20 cellular contexts compared by ENCODE assay signal in the genomic region with DNA sequence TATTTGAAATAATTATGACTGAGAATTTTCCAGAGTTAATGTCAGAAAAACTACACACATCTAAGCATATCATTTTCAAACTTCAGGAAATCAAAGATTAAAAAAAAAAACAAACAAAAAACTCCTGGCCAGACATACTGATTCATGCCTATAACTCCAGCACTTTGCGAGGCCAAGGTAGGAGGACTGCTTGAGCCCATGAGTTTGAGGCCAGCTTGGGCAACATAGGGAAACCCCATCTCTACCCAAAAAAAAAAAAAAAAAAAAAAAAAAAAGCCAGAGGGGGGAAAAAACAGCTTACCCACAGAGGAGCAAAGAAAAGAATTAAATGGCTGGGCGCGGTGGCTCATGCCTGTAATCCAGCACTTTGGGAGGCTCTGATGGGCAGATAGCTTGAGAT. TPM values are rescaled to one million over a fixed set of nuclear protein-coding genes. Genes with fewer than 3 reads are reported as not detected.
DNase-seq lines count a peak whose midpoint lies in the region; ATAC-seq and TF ChIP-seq lines count a peak whose summit lies in the region.
"Had no signal": no experiment of that assay in that cellular context is flagged by ENCODE, and none has a peak within 500 bp of the region (broad histone marks: within the 10 kb centered on the region; RNA-seq: fewer than 3 reads in every experiment).

No MANE protein-coding gene starts in this region.

- no peak overlapping the region for H3K4ac ChIP-seq in IMR-90 (ENCODE audit: low read depth, low read length)

- POLR2A ChIA-PET in IMR-90 (lab: Charles Lee; ENCODE audit: unreplicated experiment): no interaction called here

- H3K4me3 Mint-ChIP-seq in osteocyte (ENCODE audit: unreplicated experiment): no peak overlapping the region
- H3K4me3 Mint-ChIP-seq: CD4-positive, alpha-beta memory T cell; H9 had no signal

- DNase-seq in Daoy (ENCODE audit: low read depth) (peak; percentile 7), IMR-90 (peak; percentile 11), choroid plexus epithelial cell (ENCODE audit: low read depth) (peak; percentile 4), osteocyte (ENCODE audit: extremely low spot score, unreplicated experiment) (no peak), NCI-H526 treated with DMSO at 0.1 percent for 48 hours (lab: John Stamatoyannopoulos, UW) (no peak), substantia nigra (lab: John Stamatoyannopoulos, UW) (no peak)
- DNase-seq: BE2C; Caco-2; CD4-positive, alpha-beta memory T cell; DMS53; GOT3; H9 had no signal

- H3K9ac ChIP-seq in IMR-90 (ENCODE audit: low read depth, low read length): no peak overlapping the region

- no peak overlapping the region for H2AK9ac ChIP-seq in IMR-90 (replicated peaks; ENCODE audit: low read depth, low read length, poor library complexity)

- H4K5ac ChIP-seq in IMR-90 (ENCODE audit: low read depth, low read length): no peak overlapping the region

- BruUV-seq in IMR-90 (replicated peaks; lab: Mats Ljungman, UMichigan): no TSS peak

- in situ Hi-C loops in IMR-90 (cut with MboI; ENCODE audit: low sequenced_read_pairs): no loop called here

- peaks cover 45% of the 10 kb centered on the region for H3K36me3 Mint-ChIP-seq in osteocyte (ENCODE audit: unreplicated experiment)

- H3K56ac ChIP-seq in IMR-90 (ENCODE audit: extremely low read depth, insufficient read depth, low read length): no peak overlapping the region

- H2BK20ac ChIP-seq in IMR-90 (ENCODE audit: low read depth, low read length): no peak overlapping the region

- H3K9me1 ChIP-seq in IMR-90 (ENCODE audit: insufficient read depth, low read length): 0 out of 2 replicates have a peak, but pooled peaks cover 3% of the 10 kb centered on the region

- TF ChIP-seq POLR2A in IMR-90 (IDR thresholded peaks at IDR 0.05; ENCODE audit: low read depth, low read length): no peak

- H3K9me3 Mint-ChIP-seq in osteocyte (ENCODE audit: unreplicated experiment): peaks cover 11% of the 10 kb centered on the region
- H3K9me3 Mint-ChIP-seq: H9 had no signal

- ATAC-seq in IMR-90 (ENCODE audit: low read depth): no peak
- no peak for ATAC-seq in GM18498 (IDR thresholded peaks at IDR 0.05; ENCODE audit: unreplicated experiment)
- ATAC-seq: GM12878, K562 had no signal

- H3K27me3 ChIP-seq in IMR-90 (ENCODE audit: control insufficient read depth, insufficient read depth, low read length): no peaks in the 10 kb centered on the region
- H3K27me3 ChIP-seq: BE2C had no signal

- H3K79me1 ChIP-seq in IMR-90 (ENCODE audit: low read depth in 1 of 2, low read length in 2 of 2): peaks cover 27 to 58% of the 10 kb centered on the region in 2 experiments

- dilution Hi-C loops in IMR-90 (cut with HindIII; ENCODE audit: low sequenced_read_pairs, unreplicated experiment): no loop called here

- no peaks in the 10 kb centered on the region for H3K27me3 Mint-ChIP-seq in osteocyte (ENCODE audit: unreplicated experiment)
- H3K27me3 Mint-ChIP-seq: CD4-positive, alpha-beta memory T cell had no signal

- H3K18ac ChIP-seq in IMR-90 (ENCODE audit: low read depth, low read length): no peak overlapping the region

- no peak overlapping the region for H2AK5ac ChIP-seq in IMR-90 (ENCODE audit: low read depth, low read length)

- H2BK15ac ChIP-seq in IMR-90 (ENCODE audit: low read depth, low read length): no peak overlapping the region

- H3K36me3 ChIP-seq in IMR-90 (ENCODE audit: control insufficient read depth, insufficient read depth, low read length): peaks cover 17% of the 10 kb centered on the region

- H3K4me3 ChIP-seq in IMR-90 (ENCODE audit: insufficient read depth, low read depth, low read length) (no peak overlapping the region), choroid plexus epithelial cell (ENCODE audit: low read depth, low read length) (no peak overlapping the region)
- H3K4me3 ChIP-seq: GM12878, K562 had no signal

- H4K8ac ChIP-seq in IMR-90 (ENCODE audit: low read depth in 2 of 2, low read length in 2 of 2): no peak overlapping the region

- CTCF ChIA-PET in IMR-90 (lab: Yijun Ruan, JAX): no interaction called here

- peaks cover 1% of the 10 kb centered on the region; the same call in 1 of the 2 replicates for H3K4me1 ChIP-seq in IMR-90 (ENCODE audit: control insufficient read depth, insufficient read depth, low read length)
- H3K4me1 ChIP-seq: Caco-2 had no signal

- no peak overlapping the region for H2AFZ ChIP-seq in IMR-90 (replicated peaks; ENCODE audit: low read length, poor library complexity)

- WGBS in IMR-90 (ENCODE audit: extremely low coverage in 2 of 2, insufficient read length in 1 of 2), 2 experiments: no CpG with 5 or more reads among the region's 3 CpGs

- H3K14ac ChIP-seq in IMR-90 (replicated peaks; ENCODE audit: low read depth, low read length): no peak overlapping the region

- peaks cover 8% of the 10 kb centered on the region for H3K4me1 Mint-ChIP-seq in osteocyte (ENCODE audit: unreplicated experiment)

- peak overlapping the region; percentile 36 for H3K27ac Mint-ChIP-seq in osteocyte (ENCODE audit: unreplicated experiment)
- H3K27ac Mint-ChIP-seq: CD4-positive, alpha-beta memory T cell had no signal

- no peak overlapping the region for H3K4me2 ChIP-seq in IMR-90 (ENCODE audit: low read depth, low read length)

- TF ChIP-seq RAD21 in IMR-90 (IDR thresholded peaks at IDR 0.05; ENCODE audit: low read length): no peak

- no peak overlapping the region for H4K91ac ChIP-seq in IMR-90 (ENCODE audit: insufficient read depth, low read depth, low read length)

- H3K27ac ChIP-seq in IMR-90 (ENCODE audit: insufficient read depth, low read length): no peak overlapping the region
- H3K27ac ChIP-seq in substantia nigra (ENCODE audit: low read depth, low read length, poor library complexity, severe bottlenecking): no peak overlapping the region
- H3K27ac ChIP-seq: C4-2B, HL-60 had no signal

- no peak overlapping the region for H3K23ac ChIP-seq in IMR-90 (ENCODE audit: low read depth, low read length)

- no peak for TF ChIP-seq CTCF in IMR-90 (conservative IDR thresholded peaks at IDR 0.05; ENCODE audit: low read depth, low read length)
- no peak for TF ChIP-seq CTCF in choroid plexus epithelial cell (conservative IDR thresholded peaks at IDR 0.05; ENCODE audit: low read depth, low read length)
- TF ChIP-seq CTCF in osteocyte (IDR thresholded peaks at IDR 0.05): no peak

- peaks cover 2% of the 10 kb centered on the region; the same call in 1 of the 2 replicates for H3K9me3 ChIP-seq in IMR-90 (ENCODE audit: control insufficient read depth, insufficient read depth, low read length)
- H3K9me3 ChIP-seq: BE2C, Caco-2 had no signal

- H2BK120ac ChIP-seq in IMR-90 (ENCODE audit: low read depth, low read length): no peak overlapping the region

- H2BK5ac ChIP-seq in IMR-90 (ENCODE audit: low read depth, low read length, poor library complexity, severe bottlenecking): no peak overlapping the region

- peaks cover 21% of the 10 kb centered on the region; the same call in 1 of the 2 replicates for H4K20me1 ChIP-seq in IMR-90 (ENCODE audit: insufficient read depth, low read length)

- intact Hi-C loops in IMR-90 (cut with micrococcal nuclease): no loop called here

TF ChIP-seq in IMR-90, 13 proteins besides CTCF, POLR2A, EP300 and RAD21:
- TF ChIP-seq, protein P1, sequence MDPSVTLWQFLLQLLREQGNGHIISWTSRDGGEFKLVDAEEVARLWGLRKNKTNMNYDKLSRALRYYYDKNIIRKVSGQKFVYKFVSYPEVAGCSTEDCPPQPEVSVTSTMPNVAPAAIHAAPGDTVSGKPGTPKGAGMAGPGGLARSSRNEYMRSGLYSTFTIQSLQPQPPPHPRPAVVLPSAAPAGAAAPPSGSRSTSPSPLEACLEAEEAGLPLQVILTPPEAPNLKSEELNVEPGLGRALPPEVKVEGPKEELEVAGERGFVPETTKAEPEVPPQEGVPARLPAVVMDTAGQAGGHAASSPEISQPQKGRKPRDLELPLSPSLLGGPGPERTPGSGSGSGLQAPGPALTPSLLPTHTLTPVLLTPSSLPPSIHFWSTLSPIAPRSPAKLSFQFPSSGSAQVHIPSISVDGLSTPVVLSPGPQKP (IDR thresholded peaks at IDR 0.05; ENCODE audit: borderline replicate concordance, low read depth, low read length): no peak
- TF ChIP-seq BHLHE40 (IDR thresholded peaks at IDR 0.05; ENCODE audit: low read depth, low read length) (no peak), RFX5 (IDR thresholded peaks at IDR 0.05; ENCODE audit: low read depth, low read length) (no peak), MAZ (IDR thresholded peaks at IDR 0.05; ENCODE audit: borderline replicate concordance, low read depth, low read length) (no peak)
TF ChIP-seq in IMR-90: peak in this region for 0.

RNA-seq across cellular contexts. Expression of a gene that starts 22.4 kb away (rescaled TPM):
- total RNA-seq in Daoy (2014; rRNA removed; shearing (Covaris generic)): not detected in 2 replicates
- total RNA-seq in IMR-90 (2012; rRNA removed) (not detected in 2 replicates), osteocyte (not detected in 2 replicates)
- polyA plus RNA-seq in IMR-90 (2012; rRNA removed): not detected in 2 replicates
- not detected in 2 replicates for polyA plus RNA-seq in IMR-90 (2012; cell fraction: cytosol; rRNA removed)
- not detected in 2 replicates for polyA plus RNA-seq in IMR-90 (2012; cell fraction: nucleus; rRNA removed; ENCODE audit: low replicate concordance)
- total RNA-seq: A172; Caco-2; CD4-positive, alpha-beta memory T cell; G401; GM12878; H9; K562 had no signal
- polyA plus RNA-seq: AG04450; CD4-positive, alpha-beta memory T cell; K562 had no signal

RNA-seq across cellular contexts. Expression of a gene that starts 28.3 kb away (rescaled TPM):
- 18.5 and 20.7 TPM in 2 replicates for total RNA-seq in Daoy (2014; rRNA removed; shearing (Covaris generic))
- 15.4 and 16.4 TPM in 2 replicates for total RNA-seq in IMR-90 (2012; rRNA removed)
- polyA plus RNA-seq in IMR-90 (2012; rRNA removed): 17.8 and 18.5 TPM in 2 replicates
- 8.9 and 15.5 TPM in 2 replicates for polyA plus RNA-seq in IMR-90 (2012; cell fraction: cytosol; rRNA removed)
- polyA plus RNA-seq in IMR-90 (2012; cell fraction: nucleus; rRNA removed; ENCODE audit: low replicate concordance): 49.7 and 83.4 TPM in 2 replicates
- 66.2 and 86.0 TPM in 2 replicates for total RNA-seq in osteocyte

Comparison
In these comparisons a context has a peak if more than half of its experiments do, and no peak if none do; other contexts are left out.
1. DNase-seq: peak in Daoy (single experiment), IMR-90 (single experiment) and choroid plexus epithelial cell (single experiment); none in osteocyte (single experiment), NCI-H526 treated with DMSO at 0.1 percent for 48 hours (single experiment) and substantia nigra (0 of 49).